Comparison of ENCODE assay signal across 20 cellular contexts in the genomic region with DNA sequence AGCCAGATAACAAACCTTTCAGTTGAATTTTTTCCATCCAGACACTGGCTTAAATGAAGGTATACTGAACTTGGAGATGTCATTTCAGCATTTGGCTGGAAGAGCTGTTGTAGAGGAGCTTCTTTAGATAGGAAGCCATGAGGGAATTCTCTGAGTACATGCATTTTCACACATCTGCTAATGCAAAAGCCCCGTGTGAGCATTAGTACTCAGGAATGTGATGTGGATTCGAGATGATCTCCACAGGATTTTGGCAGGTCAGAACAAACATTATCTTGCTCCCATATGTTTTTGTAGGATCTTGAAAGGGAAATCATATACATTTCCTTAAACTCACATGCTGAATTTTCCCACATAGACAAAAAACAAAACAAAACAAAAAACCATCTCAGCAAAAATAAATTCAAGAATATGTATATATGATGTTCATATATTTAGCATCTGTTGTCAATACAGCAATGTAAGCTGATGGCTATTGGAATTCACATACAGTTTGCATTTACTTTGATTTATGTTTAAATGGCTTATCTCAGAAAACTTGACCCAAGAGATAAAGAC.
DNase-seq lines count a peak whose midpoint lies in the region; ATAC-seq, FAIRE-seq and TF ChIP-seq lines count a peak whose summit lies in the region.
"Had no signal": no experiment of that assay in that cellular context is flagged by ENCODE, and none has a peak within 500 bp of the region (broad histone marks: within the 10 kb centered on the region; RNA-seq: fewer than 3 reads in every experiment).

No MANE protein-coding gene starts in this region.

- 64% methylated on average over 2 of the region's 2 CpGs for WGBS in A549 (ENCODE audit: missing lambda C conversion rate)
- WGBS in K562 (ENCODE audit: insufficient coverage, low coverage, missing lambda C conversion rate) = 0% methylated on average over 2 of the region's 2 CpGs

- no peak overlapping the region for H3K4me2 ChIP-seq in A549
- no peak overlapping the region for H3K4me2 ChIP-seq in GM23338
- H3K4me2 ChIP-seq in K562 (ENCODE audit: insufficient read depth, low read length) = no peak overlapping the region

- no TSS peak for BruUV-seq in K562 (replicated peaks; lab: Mats Ljungman, UMichigan)

- FAIRE-seq in A549 (lab: Jason Lieb, UNC) = no peak
- no peak for FAIRE-seq in K562 (lab: Jason Lieb, UNC)
- FAIRE-seq: A204.1, D721Med, HTR-8/SVneo had no signal

- H3K4me3 Mint-ChIP-seq in GM23338 = no peak overlapping the region
- H3K4me3 Mint-ChIP-seq: CD4-positive, alpha-beta memory T cell; H9 had no signal

- no peaks in the 10 kb centered on the region for H3K9me1 ChIP-seq in K562 (ENCODE audit: control insufficient read depth, insufficient read depth, low read length)

- no peak overlapping the region; the same call in 1 of the 2 replicates for H3K27ac Mint-ChIP-seq in GM23338
- H3K27ac Mint-ChIP-seq: CD4-positive, alpha-beta memory T cell had no signal

- H3K27me3 ChIP-seq in GM23338 (ENCODE audit: insufficient read depth) (no peaks in the 10 kb centered on the region), K562 (ENCODE audit: control insufficient read depth in 2 of 2, insufficient read depth in 2 of 2, low read length in 2 of 2) (no peaks in the 10 kb centered on the region), vagina (no peaks in the 10 kb centered on the region)
- H3K27me3 ChIP-seq: BE2C had no signal

- no peaks in the 10 kb centered on the region; the same call in 1 of the 3 replicates for H3K4me1 Mint-ChIP-seq in GM23338
- H3K4me1 Mint-ChIP-seq: CD4-positive, alpha-beta memory T cell had no signal

- H3K9me2 ChIP-seq in GM23338 (ENCODE audit: insufficient read depth) = no peaks in the 10 kb centered on the region; the same call in 1 of the 2 replicates

- DNase-seq in A549 (ENCODE audit: low read depth in 1 of 2, low spot score in 1 of 2) (no peak), GM23338 (ENCODE audit: low spot score) (peak; percentile 32), K562 (ENCODE audit: extremely low read depth in 1 of 4, low spot score in 3 of 4) (no peak), iPS-NIHi7 (ENCODE audit: extremely low spot score) (peak; percentile 22), vagina (ENCODE audit: extremely low spot score in 2 of 2) (no peak), NCI-H2107 treated with DMSO at 0.1 percent for 48 hours (lab: John Stamatoyannopoulos, UW; ENCODE audit: unreplicated experiment) (no peak)
- DNase-seq: BE2C; CD4-positive, alpha-beta memory T cell; DMS53; GF-D8; GM23248; H9; IMR-90; KG1 had no signal

- H3K79me2 ChIP-seq in GM23338 (replicated peaks; ENCODE audit: insufficient read depth) = no peaks in the 10 kb centered on the region
- no peaks in the 10 kb centered on the region for H3K79me2 ChIP-seq in K562 (ENCODE audit: control insufficient read depth, insufficient read depth, low read length)

- peaks cover 2% of the 10 kb centered on the region for H3K27me3 Mint-ChIP-seq in GM23338 (ENCODE audit: insufficient read depth, low read depth, poor library complexity)
- H3K27me3 Mint-ChIP-seq: CD4-positive, alpha-beta memory T cell had no signal

- H3K9me3 Mint-ChIP-seq in GM23338 = no peaks in the 10 kb centered on the region

- H3K4me3 ChIP-seq in A549 = no peak overlapping the region
- no peak overlapping the region for H3K4me3 ChIP-seq in GM23338
- H3K4me3 ChIP-seq in K562 = no peak overlapping the region
- no peak overlapping the region for H3K4me3 ChIP-seq in vagina
- H3K4me3 ChIP-seq: GM23248 had no signal

- H3K36me3 ChIP-seq in GM23338 (ENCODE audit: insufficient read depth) = no peaks in the 10 kb centered on the region
- no peaks in the 10 kb centered on the region for H3K36me3 ChIP-seq in K562 (ENCODE audit: control insufficient read depth, insufficient read depth, low read length)
- no peaks in the 10 kb centered on the region for H3K36me3 ChIP-seq in vagina
- H3K36me3 ChIP-seq: BE2C had no signal

- H2AFZ ChIP-seq in GM23338 (no peak overlapping the region), K562 (ENCODE audit: low read depth, low read length) (no peak overlapping the region)
- H2AFZ ChIP-seq: GM23248 had no signal

- H3K27ac ChIP-seq in A549 (no peak overlapping the region), GM23338 (ENCODE audit: low read depth) (no peak overlapping the region), K562 (ENCODE audit: extremely low read depth, low read depth, low read length) (no peak overlapping the region), vagina (no peak overlapping the region)
- H3K27ac ChIP-seq: C4-2B, GM23248 had no signal

- CTCF ChIA-PET in A549 (lab: Yijun Ruan, JAX) = no interaction called here
- CTCF ChIA-PET in K562 (lab: Yijun Ruan, JAX; ENCODE audit: low intra/inter-chr PET ratio) = no interaction called here

- H3K9ac ChIP-seq in K562 (ENCODE audit: insufficient read depth in 1 of 2, low read depth in 2 of 2, low read length in 2 of 2) = no peak overlapping the region
- H3K9ac ChIP-seq: GM23248 had no signal

- no peak for TF ChIP-seq EP300 in A549 (IDR thresholded peaks at IDR 0.05)
- TF ChIP-seq EP300 in K562 (IDR thresholded peaks at IDR 0.05; ENCODE audit: low read length) = no peak

- no peaks in the 10 kb centered on the region for H3F3A ChIP-seq in GM23338 (replicated peaks; ENCODE audit: low read depth)

- no peak for ATAC-seq in A549
- ATAC-seq in GM23338 = peak; percentile 35; the same call in 2 of the 3 replicates
- no peak for ATAC-seq in K562
- ATAC-seq in HG02763 (IDR thresholded peaks at IDR 0.05; ENCODE audit: unreplicated experiment) = no peak
- ATAC-seq in GM18870 (IDR thresholded peaks at IDR 0.05; ENCODE audit: unreplicated experiment) = no peak

- intact Hi-C loops in K562 (cut with micrococcal nuclease) (no loop called here), vagina (cut with DNase I) (no loop called here)

- H4K20me1 ChIP-seq in GM23338 (replicated peaks; ENCODE audit: insufficient read depth) (no peaks in the 10 kb centered on the region), K562 (replicated peaks; ENCODE audit: control insufficient read depth, insufficient read depth, low read length) (no peaks in the 10 kb centered on the region)

- TF ChIP-seq POLR2A in A549 (IDR thresholded peaks at IDR 0.05; ENCODE audit: low read length) = no peak
- TF ChIP-seq POLR2A in K562 (conservative IDR thresholded peaks at IDR 0.05) = no peak
- no peak for TF ChIP-seq POLR2A in vagina (IDR thresholded peaks at IDR 0.05)

- H3K4me1 ChIP-seq in A549 (no peaks in the 10 kb centered on the region), GM23338 (ENCODE audit: insufficient read depth) (no peaks in the 10 kb centered on the region), K562 (replicated peaks in 1 of 2; ENCODE audit: control insufficient read depth in 2 of 2, insufficient read depth in 2 of 2, low read length in 2 of 2) (no peaks in the 10 kb centered on the region), vagina (no peaks in the 10 kb centered on the region)
- H3K4me1 ChIP-seq: BE2C had no signal

- no peaks in the 10 kb centered on the region for H3K36me3 Mint-ChIP-seq in GM23338 (ENCODE audit: low read depth)

- no peaks in the 10 kb centered on the region for H3K9me3 ChIP-seq in A549
- no peaks in the 10 kb centered on the region for H3K9me3 ChIP-seq in K562 (replicated peaks; ENCODE audit: control insufficient read depth, insufficient read depth, low read depth, low read length)
- no peaks in the 10 kb centered on the region for H3K9me3 ChIP-seq in vagina

- no peak for TF ChIP-seq RAD21 in A549 (conservative IDR thresholded peaks at IDR 0.05 in 1 of 2, IDR thresholded peaks at IDR 0.05 in 1 of 2)
- no peak for TF ChIP-seq RAD21 in K562 (CRISPR knock-in tag; conservative IDR thresholded peaks at IDR 0.05 in 1 of 2, IDR thresholded peaks at IDR 0.05 in 1 of 2)

- in situ Hi-C loops in K562 (cut with MboI) = no loop called here

- TF ChIP-seq CTCF in A549 (IDR thresholded peaks at IDR 0.05) (no peak), GM23338 (conservative IDR thresholded peaks at IDR 0.05; ENCODE audit: low read depth in 2 of 2) (no peak), K562 (IDR thresholded peaks at IDR 0.05 in 2 of 3, conservative IDR thresholded peaks at IDR 0.05 in 1 of 3; ENCODE audit: insufficient read depth in 2 of 3, low read depth in 1 of 3, low read length in 3 of 3) (no peak), vagina (IDR thresholded peaks at IDR 0.05) (no peak)

- POLR2A ChIA-PET in A549 (lab: Yijun Ruan, JAX) (no interaction called here), K562 (lab: Yijun Ruan, JAX) (no interaction called here)

TF ChIP-seq in A549, 52 proteins besides CTCF, POLR2A, EP300 and RAD21:
- TF ChIP-seq MAFK (IDR thresholded peaks at IDR 0.05; ENCODE audit: partially characterized antibody) (peak; percentile 23), TP53 (CRISPR knock-in tag; IDR thresholded peaks at IDR 0.05) (no peak)

TF ChIP-seq in GM23338, 12 proteins besides CTCF, POLR2A, EP300 and RAD21 (continues in another document):
- TF ChIP-seq ZNF331 (CRISPR knock-in tag; IDR thresholded peaks at IDR 0.05; ENCODE audit: low read depth) (no peak), JUNB (IDR thresholded peaks at IDR 0.05; ENCODE audit: unreplicated experiment) (no peak), EZH2phosphoT487 (IDR thresholded peaks at IDR 0.05; ENCODE audit: unreplicated experiment) (no peak), POLR2AphosphoS5 (IDR thresholded peaks at IDR 0.05; ENCODE audit: low read depth) (no peak)
- TF ChIP-seq, protein P1, sequence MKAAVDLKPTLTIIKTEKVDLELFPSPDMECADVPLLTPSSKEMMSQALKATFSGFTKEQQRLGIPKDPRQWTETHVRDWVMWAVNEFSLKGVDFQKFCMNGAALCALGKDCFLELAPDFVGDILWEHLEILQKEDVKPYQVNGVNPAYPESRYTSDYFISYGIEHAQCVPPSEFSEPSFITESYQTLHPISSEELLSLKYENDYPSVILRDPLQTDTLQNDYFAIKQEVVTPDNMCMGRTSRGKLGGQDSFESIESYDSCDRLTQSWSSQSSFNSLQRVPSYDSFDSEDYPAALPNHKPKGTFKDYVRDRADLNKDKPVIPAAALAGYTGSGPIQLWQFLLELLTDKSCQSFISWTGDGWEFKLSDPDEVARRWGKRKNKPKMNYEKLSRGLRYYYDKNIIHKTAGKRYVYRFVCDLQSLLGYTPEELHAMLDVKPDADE (IDR thresholded peaks at IDR 0.05) = no peak

TF ChIP-seq in K562, 482 proteins besides CTCF, POLR2A, EP300 and RAD21:
- TF ChIP-seq YY1 (IDR thresholded peaks at IDR 0.05; ENCODE audit: borderline replicate concordance in 1 of 3, control insufficient read depth in 1 of 3, extremely low read depth in 1 of 3, insufficient read depth in 3 of 3, insufficient read length in 1 of 3, insufficient replicate concordance in 2 of 3, low read depth in 1 of 3, low read length in 2 of 3) (no peak), ZNF316 (IDR thresholded peaks at IDR 0.05) (peak; percentile 30; the same call in 1 of the 2 replicates), C11orf30 (IDR thresholded peaks at IDR 0.05; ENCODE audit: low read depth) (0 out of 2 replicates have a peak, but pooled peaks have one; percentile 18), ZNF644 (tag; IDR thresholded peaks at IDR 0.05; ENCODE audit: low read depth) (no peak)

Comparison
In these comparisons a context has a peak if more than half of its experiments do, and no peak if none do; other contexts are left out.
1. DNase-seq: peak in GM23338 (single experiment) and iPS-NIHi7 (single experiment); none in A549 (0 of 2), K562 (0 of 4), vagina (0 of 2) and NCI-H2107 treated with DMSO at 0.1 percent for 48 hours (single experiment).